26 cellular contexts compared by ENCODE assay signal in genomic region chr5:179542170-179542569, GRCh38. TPM values are rescaled to one million over a fixed set of nuclear protein-coding genes. Genes with fewer than 3 reads are reported as not detected.
DNase-seq lines count a peak whose midpoint lies in the region; TF ChIP-seq lines count a peak whose summit lies in the region.
"Had no signal": no experiment of that assay in that cellular context is flagged by ENCODE, and none has a peak within 500 bp of the region (broad histone marks: within the 10 kb centered on the region; RNA-seq: fewer than 3 reads in every experiment).

No MANE protein-coding gene starts in this region.

- H3K9me2 ChIP-seq in Karpas-422 (replicated peaks; ENCODE audit: insufficient read depth, low read length) (no peaks in the 10 kb centered on the region), OCI-LY7 (ENCODE audit: insufficient read depth, low read length) (no peaks in the 10 kb centered on the region)

- H3K4me3 ChIP-seq in Karpas-422 (ENCODE audit: low read length) (peak overlapping the region; percentile 56), OCI-LY7 (ENCODE audit: low read depth, low read length, poor library complexity, severe bottlenecking) (no peak overlapping the region), WERI-Rb-1 (ENCODE audit: low read depth, low read length) (no peak overlapping the region)
- no peak overlapping the region for H3K4me3 ChIP-seq in effector memory CD4-positive, alpha-beta T cell (ENCODE audit: insufficient read depth, low read depth, low read length, poor library complexity, severe bottlenecking)
- H3K4me3 ChIP-seq: GM12878, GM23338, PC-9 had no signal

- H3K9ac ChIP-seq in Karpas-422 (ENCODE audit: low read length) = peak overlapping the region; percentile 70

- peak overlapping the region; percentile 73 for H3K4me2 ChIP-seq in Karpas-422 (ENCODE audit: low read depth, low read length, poor library complexity, severe bottlenecking)
- H3K4me2 ChIP-seq in OCI-LY7 (ENCODE audit: low read length) = peak overlapping the region; percentile 31; the same call in 1 of the 2 replicates
- H3K4me2 ChIP-seq: GM23338, PC-9 had no signal

- TF ChIP-seq CTCF in OCI-LY7 (conservative IDR thresholded peaks at IDR 0.05; ENCODE audit: low read length) (no peak), WERI-Rb-1 (IDR thresholded peaks at IDR 0.05; ENCODE audit: low read depth, low read length) (no peak)

- no peak overlapping the region for H2AFZ ChIP-seq in Karpas-422 (ENCODE audit: low read length)
- H2AFZ ChIP-seq in OCI-LY7 (ENCODE audit: low read length) = peak overlapping the region; percentile 56
- H2AFZ ChIP-seq: GM23338, PC-9 had no signal

- H3K27ac ChIP-seq in Karpas-422 (ENCODE audit: low read length) = peak overlapping the region; percentile 98
- no peak overlapping the region for H3K27ac ChIP-seq in OCI-LY7 (ENCODE audit: low read depth, low read length, poor library complexity, severe bottlenecking)
- H3K27ac ChIP-seq in effector memory CD4-positive, alpha-beta T cell (ENCODE audit: insufficient read depth, low read length, poor library complexity, severe bottlenecking) = no peak overlapping the region
- H3K27ac ChIP-seq in WERI-Rb-1 = no peak overlapping the region
- H3K27ac ChIP-seq: C4-2B, PC-9 had no signal

- CTCF ChIA-PET in OCI-LY7 (lab: Charles Lee; ENCODE audit: unreplicated experiment) = interaction anchor here (0.5 kb wide), 1 partner anchor 45 kb away, joined by 3 read pairs; no protein-coding TSS in a partner anchor

- H3K27me3 ChIP-seq in Karpas-422 (ENCODE audit: low read length) (no peaks in the 10 kb centered on the region), WERI-Rb-1 (ENCODE audit: insufficient read depth, low read depth, severe bottlenecking) (no peaks in the 10 kb centered on the region)
- no peaks in the 10 kb centered on the region for H3K27me3 ChIP-seq in effector memory CD4-positive, alpha-beta T cell (replicated peaks; ENCODE audit: control insufficient read depth, insufficient read depth, low read length, poor library complexity, severe bottlenecking)

- peaks cover 62% of the 10 kb centered on the region for H3K4me1 ChIP-seq in Karpas-422 (ENCODE audit: low read length)
- H3K4me1 ChIP-seq in OCI-LY7 (ENCODE audit: insufficient read depth, low read length, poor library complexity, severe bottlenecking) = peaks cover 51% of the 10 kb centered on the region
- no peaks in the 10 kb centered on the region for H3K4me1 ChIP-seq in effector memory CD4-positive, alpha-beta T cell (ENCODE audit: control insufficient read depth, insufficient read depth, low read length, poor library complexity, severe bottlenecking)
- H3K4me1 ChIP-seq: Caco-2 had no signal

- no TSS peak for BruUV-seq in OCI-LY7 (replicated peaks; lab: Mats Ljungman, UMichigan)

- H3K79me2 ChIP-seq in Karpas-422 (ENCODE audit: low read length) = no peaks in the 10 kb centered on the region
- H3K79me2 ChIP-seq in OCI-LY7 (ENCODE audit: insufficient read depth, low read depth, low read length) = no peaks in the 10 kb centered on the region

- DNase-seq in SHP77 treated with DMSO at 0.1 percent for 48 hours (lab: John Stamatoyannopoulos, UW) (peak; percentile 25), SHP77 (lab: John Stamatoyannopoulos, UW) (no peak), Karpas-422 (peak; percentile 88), OCI-LY7 (ENCODE audit: low spot score) (no peak), WERI-Rb-1 (no peak), NCI-H526 (lab: John Stamatoyannopoulos, UW) (no peak), amygdala (lab: John Stamatoyannopoulos, UW) (no peak)
- no peak for DNase-seq in effector memory CD4-positive, alpha-beta T cell
- DNase-seq: Caco-2; CD8-positive, alpha-beta T cell; DMS 273 treated with DMSO at 0.1 percent for 48 hours; DMS79; EL; GDM1; H9; Kasumi-1; NCI-H1048; NCI-H1694; NCI-H2029 treated with DMSO at 0.1 percent for 48 hours; NCI-H2171; NCI-H226; NCI-H510A treated with DMSO at 0.1 percent for 48 hours; PC-9 had no signal

- POLR2A ChIA-PET in OCI-LY7 (lab: Charles Lee) = interaction anchor here (1.1 kb wide), 1 partner anchor 17 kb away, joined by 4 read pairs; no protein-coding TSS in a partner anchor

- no peaks in the 10 kb centered on the region for H3K9me3 ChIP-seq in Karpas-422 (ENCODE audit: low read length)
- no peaks in the 10 kb centered on the region for H3K9me3 ChIP-seq in OCI-LY7 (ENCODE audit: low read length)
- H3K9me3 ChIP-seq in effector memory CD4-positive, alpha-beta T cell (ENCODE audit: control insufficient read depth, low read length) = no peaks in the 10 kb centered on the region
- H3K9me3 ChIP-seq in WERI-Rb-1 (ENCODE audit: severe bottlenecking) = no peaks in the 10 kb centered on the region
- H3K9me3 ChIP-seq: Caco-2 had no signal

- intact Hi-C loops in OCI-LY7 (cut with micrococcal nuclease; ENCODE audit: unreplicated experiment) = no loop called here

- no peaks in the 10 kb centered on the region for H3K36me3 ChIP-seq in Karpas-422 (ENCODE audit: insufficient read depth, low read length)
- no peaks in the 10 kb centered on the region for H3K36me3 ChIP-seq in OCI-LY7 (ENCODE audit: insufficient read depth, low read length)
- H3K36me3 ChIP-seq in effector memory CD4-positive, alpha-beta T cell (ENCODE audit: control insufficient read depth, insufficient read depth, low read length) = no peaks in the 10 kb centered on the region
- no peaks in the 10 kb centered on the region for H3K36me3 ChIP-seq in WERI-Rb-1

- H4K20me1 ChIP-seq in Karpas-422 (ENCODE audit: insufficient read depth, low read depth, low read length) (no peaks in the 10 kb centered on the region), OCI-LY7 (ENCODE audit: insufficient read depth, low read length) (no peaks in the 10 kb centered on the region)

RNA-seq across cellular contexts. Expression of gene RUFY1, which starts 8.2 kb away (rescaled TPM):
- 40.9 and 66.4 TPM in 2 replicates for total RNA-seq in Karpas-422 (2014; rRNA removed; shearing (Covaris generic); ENCODE audit: low replicate concordance)
- total RNA-seq in OCI-LY7 (2014; rRNA removed; shearing (Covaris generic)) = 35.8 and 46.2 TPM in 2 replicates
- total RNA-seq in OCI-LY7 (2022) = 43.5 and 47.7 TPM in 2 replicates

Comparison
In these comparisons a context has a peak if more than half of its experiments do, and no peak if none do; other contexts are left out.
1. DNase-seq: peak in SHP77 treated with DMSO at 0.1 percent for 48 hours (single experiment) and Karpas-422 (single experiment); none in SHP77 (0 of 2), OCI-LY7 (single experiment), effector memory CD4-positive, alpha-beta T cell (0 of 3), WERI-Rb-1 (single experiment), NCI-H526 (0 of 2) and amygdala (0 of 56).